ENCODE assay signal across 30 cellular contexts in genomic region chr13:87138856-87139255, GRCh38.
"Had no signal": no experiment of that assay in that cellular context is flagged by ENCODE, and none has a peak within 500 bp of the region (broad histone marks: within the 10 kb centered on the region; RNA-seq: fewer than 3 reads in every experiment).

No MANE protein-coding gene starts in this region.

- H3K27ac ChIP-seq: adrenal gland, body of pancreas, brain microvascular endothelial cell, breast epithelium, VCaP had no signal

- DNase-seq: activated B cell treated with CpG ODN at 0.5 μM for 24 hours; activated CD4-positive, alpha-beta memory T cell treated with anti-CD3 and anti-CD28 coated beads for 36 hours; activated CD4-positive, alpha-beta T cell treated with anti-CD3 and anti-CD28 coated beads for 4 hours; activated CD4-positive, alpha-beta T cell treated with anti-CD3 and anti-CD28 coated beads, Interleukin-2, amount 10 ng/mL, durations not matched to agents 24 days and 14 days; activated CD4-positive, alpha-beta T cell treated with anti-CD3 and anti-CD28 coated beads, Interleukin-2, amount 50 U/mL, for 1 hour; activated CD4-positive, alpha-beta T cell treated with anti-CD3 and anti-CD28 coated beads, Interleukin-2, amount 50 U/mL, for 4 hours; activated CD4-positive, CD25-positive, alpha-beta regulatory T cell treated with anti-CD3 and anti-CD28 coated beads, Interleukin-2, amount 50 U/mL, for 72 hours; activated CD8-positive, alpha-beta memory T cell treated with anti-CD3 and anti-CD28 coated beads, Interleukin-2, amount 50 U/mL, for 4 hours; activated CD8-positive, alpha-beta T cell treated with anti-CD3 and anti-CD28 coated beads for 36 hours; activated effector memory CD4-positive, alpha-beta T cell treated with anti-CD3 and anti-CD28 coated beads, Interleukin-2, amount 50 U/mL, for 16 hours; activated gamma-delta T cell treated with Interleukin-2 at 50 U/mL for 16 hours; activated naive CD4-positive, alpha-beta T cell; activated naive CD4-positive, alpha-beta T cell treated with anti-CD3 and anti-CD28 coated beads for 36 hours; activated naive CD4-positive, alpha-beta T cell treated with anti-CD3 and anti-CD28 coated beads, Interleukin-2, amount 50 U/mL, for 16 hours; activated naive CD8-positive, alpha-beta T cell treated with anti-CD3 and anti-CD28 coated beads for 36 hours; activated T-cell treated with anti-CD3 and anti-CD28 coated beads for 4 hours; activated T-cell treated with anti-CD3 and anti-CD28 coated beads, Interleukin-2, amount 50 U/mL, for 1 hour; activated T-cell treated with anti-CD3 and anti-CD28 coated beads, Interleukin-2, amount 50 U/mL, for 4 hours; activated T-cell treated with anti-CD3 and anti-CD28 coated beads, Interleukin-2, amount 50 U/mL, for 72 hours; adrenal gland; amniotic stem cell; aorta; body of pancreas; brain microvascular endothelial cell; central memory CD4-positive, alpha-beta T cell; T-helper 1 cell; T-helper 2 cell; T-helper 9 cell had no signal

- H3K9me3 ChIP-seq: adrenal gland, body of pancreas, breast epithelium had no signal

- H3K36me3 ChIP-seq: adrenal gland, brain microvascular endothelial cell, breast epithelium had no signal

- H3K4me3 ChIP-seq: adrenal gland, body of pancreas, breast epithelium had no signal

- H3K4me1 ChIP-seq: adrenal gland, body of pancreas, breast epithelium had no signal

- H3K27me3 ChIP-seq: adrenal gland, body of pancreas, brain microvascular endothelial cell, breast epithelium had no signal
